23 cellular contexts compared by ENCODE assay signal in the genomic region with DNA sequence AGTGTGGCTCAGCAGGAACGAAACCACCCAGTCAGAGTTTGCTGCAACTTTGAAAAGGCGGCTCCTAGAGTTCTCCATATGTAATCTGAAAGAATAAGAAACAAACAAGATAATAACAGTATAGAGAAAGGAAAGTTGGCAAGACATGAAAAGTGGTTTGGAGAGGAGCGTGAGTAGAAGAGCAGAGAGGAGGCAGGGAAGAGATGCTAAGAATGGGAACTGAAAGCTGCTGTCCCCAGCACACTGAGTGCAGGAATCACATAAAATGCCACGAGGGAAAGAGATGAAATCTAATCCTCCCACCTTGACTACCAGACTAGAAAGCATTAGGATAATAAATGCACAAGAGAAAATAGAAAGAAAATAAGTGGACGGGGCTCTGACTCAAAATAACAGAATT.
"Had no signal": no experiment of that assay in that cellular context is flagged by ENCODE, and none has a peak within 500 bp of the region (broad histone marks: within the 10 kb centered on the region; RNA-seq: fewer than 3 reads in every experiment).

No MANE protein-coding gene starts in this region.

- DNase-seq: activated CD4-positive, alpha-beta memory T cell treated with anti-CD3 and anti-CD28 coated beads for 36 hours; activated CD4-positive, alpha-beta T cell treated with anti-CD3 and anti-CD28 coated beads for 48 hours; activated CD4-positive, CD25-positive, alpha-beta regulatory T cell; activated gamma-delta T cell treated with Interleukin-2 at 50 U/mL for 16 hours; adrenal gland; brain microvascular endothelial cell; caudate nucleus; dermis blood vessel endothelial cell; effector CD8-positive, alpha-beta T cell; foreskin melanocyte; left lung; naive thymus-derived CD4-positive, alpha-beta T cell; pancreas; psoas muscle; spleen; stimulated activated CD4-positive, alpha-beta T cell treated with anti-CD3 and anti-CD28 coated beads, Interleukin-4, amount 100 ng/mL, for 24 hours; substantia nigra; T1000; thyroid gland; upper lobe of right lung had no signal

- H3K36me3 Mint-ChIP-seq: activated CD4-positive, alpha-beta memory T cell treated with anti-CD3 and anti-CD28 coated beads for 36 hours had no signal

- H3K27me3 Mint-ChIP-seq: activated CD4-positive, alpha-beta memory T cell treated with anti-CD3 and anti-CD28 coated beads for 36 hours; activated naive CD8-positive, alpha-beta T cell; stimulated activated naive CD8-positive, alpha-beta T cell treated with anti-CD3 and anti-CD28 coated beads, Interleukin-15, Interleukin-2, amounts not matched to agents 100 ng/mL and 50 ng/mL, for 24 hours had no signal

- H3K9me3 Mint-ChIP-seq: activated CD4-positive, alpha-beta memory T cell treated with anti-CD3 and anti-CD28 coated beads for 36 hours had no signal

- H3K27ac Mint-ChIP-seq: activated CD4-positive, alpha-beta memory T cell treated with anti-CD3 and anti-CD28 coated beads for 36 hours; activated naive CD8-positive, alpha-beta T cell; naive thymus-derived CD4-positive, alpha-beta T cell; stimulated activated naive CD8-positive, alpha-beta T cell treated with anti-CD3 and anti-CD28 coated beads, Interleukin-15, Interleukin-2, amounts not matched to agents 100 ng/mL and 50 ng/mL, for 24 hours; T-helper 1 cell treated with Interleukin-12 subunit alpha and Interleukin-12 subunit beta and Interleukin-4 antibody, amounts not matched to agents 30 μg/mL and 1 μg/mL, for 36 hours had no signal

- FAIRE-seq: pancreas had no signal

- ATAC-seq: left lung; naive thymus-derived CD4-positive, alpha-beta T cell; pancreas; psoas muscle; upper lobe of right lung had no signal

- H3K4me3 Mint-ChIP-seq: activated CD4-positive, alpha-beta memory T cell treated with anti-CD3 and anti-CD28 coated beads for 36 hours; activated naive CD8-positive, alpha-beta T cell; naive thymus-derived CD4-positive, alpha-beta T cell; stimulated activated naive CD8-positive, alpha-beta T cell treated with anti-CD3 and anti-CD28 coated beads, Interleukin-15, Interleukin-2, amounts not matched to agents 100 ng/mL and 50 ng/mL, for 24 hours; T-helper 1 cell treated with Interleukin-12 subunit alpha and Interleukin-12 subunit beta and Interleukin-4 antibody, amounts not matched to agents 30 μg/mL and 1 μg/mL, for 36 hours had no signal
